ENCODE assay signal across 8 cellular contexts in the genomic region with DNA sequence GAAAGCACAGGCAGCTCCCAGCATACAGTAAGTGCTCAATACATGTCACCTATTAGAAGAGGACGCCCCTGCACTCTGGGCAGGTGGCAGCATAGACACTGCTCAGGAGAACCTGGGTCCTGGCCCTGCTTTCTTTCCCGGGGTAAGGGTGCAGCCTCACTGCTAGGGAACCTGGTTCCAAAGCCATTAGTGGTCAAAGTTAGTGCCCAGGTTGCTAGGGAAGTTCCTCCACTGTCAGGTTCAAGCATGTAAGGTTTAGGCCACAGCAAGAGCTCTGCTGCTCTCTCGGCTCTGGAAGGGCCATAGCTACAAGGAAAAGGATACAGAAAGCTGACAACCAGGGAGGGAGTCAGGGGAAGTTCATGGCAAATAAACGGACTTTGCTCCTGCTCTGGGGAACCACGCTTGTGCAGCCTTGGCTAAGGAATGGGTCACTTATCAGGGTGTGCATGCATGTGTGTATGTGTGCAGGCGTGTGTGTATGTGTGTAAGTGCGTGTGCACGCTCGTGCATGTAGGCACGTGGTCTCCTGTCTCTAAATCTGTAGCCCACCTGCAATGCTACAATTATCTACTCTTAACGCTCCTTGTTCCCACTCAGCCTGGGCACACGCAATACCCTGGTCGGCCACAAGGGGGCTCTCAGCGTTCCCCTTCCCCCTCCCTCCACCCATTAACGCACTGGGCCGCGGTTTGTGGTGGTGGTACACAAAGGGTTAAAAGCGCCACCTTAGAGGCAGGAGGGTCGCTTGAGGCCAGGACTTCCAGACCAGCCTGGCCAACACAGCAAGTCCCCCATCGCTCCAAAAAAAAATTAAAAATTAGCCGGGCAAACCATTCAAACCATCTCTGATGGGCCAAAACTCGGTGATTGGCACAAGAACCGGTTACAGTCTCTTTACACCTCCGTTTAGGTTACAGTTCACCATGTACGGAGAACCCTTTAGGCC. TPM values are rescaled to one million over a fixed set of nuclear protein-coding genes. Genes with fewer than 3 reads are reported as not detected.
DNase-seq lines count a peak whose midpoint lies in the region; ATAC-seq, FAIRE-seq and TF ChIP-seq lines count a peak whose summit lies in the region.

No MANE protein-coding gene starts in this region.

- H3K79me2 ChIP-seq in DND-41 (ENCODE audit: insufficient read depth, low read length) (no peaks in the 10 kb centered on the region), GM12878 (ENCODE audit: control insufficient read depth, insufficient read depth, low read length) (no peaks in the 10 kb centered on the region)

- POLR2A ChIA-PET in GM12878 (lab: Charles Lee): no interaction called here

- CTCF ChIA-PET in GM12878 (lab: Yijun Ruan, JAX): interaction anchor here (0.6 to 8.2 kb wide), 22 partner anchors 8 to 321 kb away, joined by 3 to 93 read pairs (median 4); no protein-coding TSS in a partner anchor

- no peak for TF ChIP-seq EP300 in GM12878 (IDR thresholded peaks at IDR 0.05; ENCODE audit: borderline replicate concordance in 1 of 2, control insufficient read depth in 1 of 2, low read depth in 2 of 2, low read length in 2 of 2)

- H3K4me1 ChIP-seq in DND-41 (ENCODE audit: insufficient read depth, low read length) (peaks cover 8% of the 10 kb centered on the region), GM12878 (ENCODE audit: control insufficient read depth, insufficient read depth, low read length) (peaks cover 4% of the 10 kb centered on the region), iPS-20b (ENCODE audit: insufficient read depth, low read length) (no peaks in the 10 kb centered on the region)

- intact Hi-C loops in GM12878 (cut with micrococcal nuclease; ENCODE audit: unreplicated experiment): loop anchor here (1.0 kb wide), 2 partner anchors 213 to 302 kb away; no protein-coding TSS in a partner anchor

- H4K20me1 ChIP-seq in DND-41 (ENCODE audit: insufficient read depth, low read length) (no peaks in the 10 kb centered on the region), GM12878 (ENCODE audit: control insufficient read depth, insufficient read depth) (no peaks in the 10 kb centered on the region)

- BruUV-seq in GM12878 (replicated peaks; lab: Mats Ljungman, UMichigan): no TSS peak

- H3K36me3 ChIP-seq in DND-41 (ENCODE audit: insufficient read depth, low read length): no peaks in the 10 kb centered on the region
- no peaks in the 10 kb centered on the region for H3K36me3 ChIP-seq in GM12878 (ENCODE audit: control insufficient read depth in 2 of 2, insufficient read depth in 2 of 2, low read length in 1 of 2)
- H3K36me3 ChIP-seq in iPS-20b (ENCODE audit: insufficient read depth, low read depth, low read length): no peaks in the 10 kb centered on the region

- no peak overlapping the region for H3K9ac ChIP-seq in DND-41 (ENCODE audit: low read depth, low read length)
- H3K9ac ChIP-seq in GM12878 (ENCODE audit: control insufficient read depth, insufficient read depth, low read length): no peak overlapping the region
- H3K9ac ChIP-seq in iPS-20b (ENCODE audit: low read depth, low read length): no peak overlapping the region

- peak; percentile 69 for FAIRE-seq in GM12878 (lab: Jason Lieb, UNC)

- H3K27ac ChIP-seq in DND-41 (ENCODE audit: low read length) (peak overlapping the region; percentile 36; the same call in 1 of the 2 replicates), GM12878 (ENCODE audit: control insufficient read depth, insufficient read depth) (no peak overlapping the region), iPS-20b (ENCODE audit: low read length) (no peak overlapping the region)

- TF ChIP-seq RAD21 in GM12878 (IDR thresholded peaks at IDR 0.05; ENCODE audit: insufficient read depth, low read depth, low read length): peak; percentile 72

- TF ChIP-seq CTCF in DND-41 (IDR thresholded peaks at IDR 0.05; ENCODE audit: borderline replicate concordance, extremely low read depth, low read length, poor library complexity, severe bottlenecking) (peak; percentile 100), GM12878 (IDR thresholded peaks at IDR 0.05 in 2 of 3, conservative IDR thresholded peaks at IDR 0.05 in 1 of 3; ENCODE audit: control insufficient read depth in 2 of 3, extremely low read depth in 1 of 3, insufficient read depth in 1 of 3, low read depth in 3 of 3, low read length in 3 of 3) (peak; percentile 84 to 99 (median 99))

- SMC1A ChIA-PET in GM12878 (lab: Charles Lee; ENCODE audit: uncharacterized antibody, unreplicated experiment): interaction anchor here (0.7 to 5.4 kb wide), 10 partner anchors 11 to 300 kb away, joined by 3 to 43 read pairs (median 3); no protein-coding TSS in a partner anchor

- DNase-seq in DND-41: peak; percentile 76
- peak; percentile 31 for DNase-seq in HT1080 (ENCODE audit: low read depth)
- peak; percentile 16 for DNase-seq in T1000 (lab: John Stamatoyannopoulos, UW)
- DNase-seq in GM12878 (ENCODE audit: low read depth, low spot score): no peak
- DNase-seq in stimulated activated CD4-positive, alpha-beta T cell treated with anti-CD3 and anti-CD28 coated beads, Interleukin-15, amount 100 ng/mL, for 1 hour (ENCODE audit: low read depth in 1 of 2, low spot score in 1 of 2): peak; percentile 47 to 66

- H3K9me3 ChIP-seq in DND-41 (ENCODE audit: insufficient read depth, low read length, severe bottlenecking): no peaks in the 10 kb centered on the region
- H3K9me3 ChIP-seq in GM12878 (replicated peaks; ENCODE audit: control insufficient read depth, insufficient read depth, low read length): no peaks in the 10 kb centered on the region
- no peaks in the 10 kb centered on the region for H3K9me3 ChIP-seq in iPS-20b (ENCODE audit: insufficient read depth, low read depth, low read length)

- H3K27me3 ChIP-seq in DND-41 (ENCODE audit: insufficient read depth, low read length, poor library complexity) (no peaks in the 10 kb centered on the region), GM12878 (replicated peaks in 1 of 2; ENCODE audit: control insufficient read depth in 2 of 2, insufficient read depth in 2 of 2, low read length in 1 of 2) (no peaks in the 10 kb centered on the region), iPS-20b (ENCODE audit: insufficient read depth, low read length) (no peaks in the 10 kb centered on the region)

- H2AFZ ChIP-seq in DND-41 (ENCODE audit: low read depth, low read length) (peak overlapping the region; percentile 51), GM12878 (ENCODE audit: control insufficient read depth, low read depth, low read length) (no peak overlapping the region)

- H3K4me2 ChIP-seq in DND-41 (ENCODE audit: insufficient read depth, low read length): peak overlapping the region; percentile 44
- no peak overlapping the region for H3K4me2 ChIP-seq in GM12878 (ENCODE audit: control insufficient read depth, insufficient read depth)

- peak; percentile 92 for ATAC-seq in DND-41 (ENCODE audit: insufficient read depth, low read depth)
- peak; percentile 94 for ATAC-seq in GM12878
- ATAC-seq in GM21786 (IDR thresholded peaks at IDR 0.05; ENCODE audit: unreplicated experiment): no peak
- ATAC-seq in GM21723 (IDR thresholded peaks at IDR 0.05; ENCODE audit: unreplicated experiment): no peak

- H3K4me3 ChIP-seq in DND-41 (ENCODE audit: low read depth in 1 of 2, low read length in 2 of 2): no peak overlapping the region
- H3K4me3 ChIP-seq in GM12878: no peak overlapping the region
- H3K4me3 ChIP-seq in iPS-20b (ENCODE audit: low read length): peak overlapping the region; percentile 46; the same call in 1 of the 2 replicates

- no peak for TF ChIP-seq POLR2A in GM12878 (IDR thresholded peaks at IDR 0.05; ENCODE audit: low read depth, low read length)

- 6% methylated on average over 25 of the region's 25 CpGs for WGBS in GM12878 (ENCODE audit: insufficient coverage, insufficient replicate concordance, low lambda C conversion rate, missing lambda C conversion rate)

- in situ Hi-C loops in GM12878 (cut with MboI): no loop called here

- RAD21 ChIA-PET in GM12878 (lab: Charles Lee; ENCODE audit: unreplicated experiment): interaction anchor here (1.0 to 3.2 kb wide), 4 partner anchors 49 to 302 kb away, joined by 3 to 22 read pairs (median 3); partner anchors contain the start of gene KDM8

RNA-seq across cellular contexts. Expression of gene KDM8, which starts 48.5 kb away (rescaled TPM):
- 4.7 and 6.0 TPM in 2 replicates for total RNA-seq in HT1080 (2014; rRNA removed; shearing (Covaris generic))
- polyA plus RNA-seq in HT1080 (2015; cell fraction: cytosol; rRNA removed): 3.6 and 3.9 TPM in 2 replicates
- 8.5 and 10.2 TPM in 2 replicates for polyA plus RNA-seq in HT1080 (2015; cell fraction: nucleus; rRNA removed)
- total RNA-seq in GM12878 (2013; cell fraction: nucleolus; rRNA removed): 25.2 and 27.7 TPM in 2 replicates
- total RNA-seq in GM12878 (2014; rRNA removed) (6.9 and 8.9 TPM in 2 replicates), GM12878 (2014; rRNA removed; fragmentation: Illumina TruSeq; extraction: Trizol) (4.1 and 4.2 TPM in 2 replicates), GM12878 (2021) (6.6 and 7.8 TPM in 2 replicates)
- polyA plus RNA-seq in GM12878 (2011; ENCODE audit: low read depth): 1.5 TPM
- polyA plus RNA-seq in GM12878 (2011; rRNA removed) (2.8 and 6.1 TPM in 2 replicates), GM12878 (2014; fragmentation: Illumina TruSeq; extraction: Trizol) (3.9 and 4.1 TPM in 2 replicates), GM12878 (2014; fragmentation: Nextera tagmentation; extraction: Ambion mirVana) (1 to 10 TPM in 1 of 2 experiments, under 1 TPM in 1; 0.79 to 1.3 TPM), GM12878 (2014; rRNA removed) (5.5 and 7.3 TPM in 2 replicates), GM12878 (2016; fragmentation: Nextera tagmentation; extraction: Ambion mirVana) (1 to 10 TPM; 8.0 to 8.7 TPM)
- 6.8 and 14.6 TPM in 2 replicates for polyA plus RNA-seq in GM12878 (2011; cell fraction: cytosol; rRNA removed)
- 12.3 and 14.7 TPM in 2 replicates for polyA plus RNA-seq in GM12878 (2011; cell fraction: nucleus; rRNA removed)
- 2.6 TPM in 2 replicates for polyA plus RNA-seq in GM12878 (2012)
- polyA minus RNA-seq in GM12878 (2011; rRNA and poly(A)+ RNA removed): 5.4 and 15.9 TPM in 2 replicates
- polyA minus RNA-seq in GM12878 (2011; cell fraction: cytosol; rRNA and poly(A)+ RNA removed): 2.1 and 2.9 TPM in 2 replicates
- polyA minus RNA-seq in GM12878 (2011; cell fraction: nucleus; rRNA and poly(A)+ RNA removed): 6.6 and 10.4 TPM in 2 replicates

Comparison
In these comparisons a context has a peak if more than half of its experiments do, and no peak if none do; other contexts are left out.
1. ATAC-seq: peak in DND-41 (single experiment) and GM12878 (single experiment); none in GM21786 (single experiment) and GM21723 (single experiment).